Comparison of ENCODE assay signal across 38 cellular contexts in genomic region chr5:128673010-128673409, GRCh38.
"Had no signal": no experiment of that assay in that cellular context is flagged by ENCODE, and none has a peak within 500 bp of the region (broad histone marks: within the 10 kb centered on the region; RNA-seq: fewer than 3 reads in every experiment).

No MANE protein-coding gene starts in this region.

- H3K4me1 ChIP-seq: ascending aorta, breast epithelium had no signal

- H3K27ac Mint-ChIP-seq: activated B cell treated with CpG ODN at 0.5 μM for 24 hours; activated CD8-positive, alpha-beta memory T cell treated with anti-CD3 and anti-CD28 coated beads, Interleukin-2, amount 10 ng/mL, durations not matched to agents 7 days and 5 days; activated CD8-positive, alpha-beta T cell treated with anti-CD3 and anti-CD28 coated beads for 36 hours; activated naive CD4-positive, alpha-beta T cell treated with anti-CD3 and anti-CD28 coated beads for 36 hours; activated naive CD4-positive, alpha-beta T cell treated with anti-CD3 and anti-CD28 coated beads, Interleukin-2, amount 50 U/mL, for 24 hours; activated naive CD8-positive, alpha-beta T cell treated with anti-CD3 and anti-CD28 coated beads for 36 hours; activated naive CD8-positive, alpha-beta T cell treated with anti-CD3 and anti-CD28 coated beads, Interleukin-2, amount 50 U/mL, for 24 hours; activated T-helper 1 cell treated with anti-CD3 and anti-CD28 coated beads, Interleukin-12 subunit alpha, Interleukin-12 subunit beta, Interleukin-2, Interleukin-4 antibody, amounts not matched to agents 30 ng/mL and 10 ng/mL and 1 ng/mL, durations not matched to agents 14 hours and 24 hours and 36 hours; activated T-helper 2 cell treated with anti-CD3 and anti-CD28 coated beads, Interferon-gamma antibody, Interleukin-2, Interleukin-4, amounts not matched to agents 10 μg/mL and 5 μg/mL and 100 μg/mL, durations not matched to agents 14 hours and 24 hours and 36 hours; brain; dendritic cell treated with granulocyte-macrophage colony-stimulating factor and Interleukin-4, amounts not matched to agents 40 ng/mL and 50 ng/mL, for 4 days; endodermal cell; T-helper 17 cell; T-helper 2 cell treated with Interferon-gamma antibody and Interleukin-4, amounts not matched to agents 5 μg/mL and 100 μg/mL, for 36 hours had no signal

- DNase-seq: activated B cell treated with CpG ODN at 0.5 μM for 24 hours; activated CD4-positive, alpha-beta T cell treated with anti-CD3 and anti-CD28 coated beads for 48 hours; activated CD4-positive, alpha-beta T cell treated with anti-CD3 and anti-CD28 coated beads, Interleukin-2, amount 50 U/mL, for 1 hour; activated CD4-positive, alpha-beta T cell treated with anti-CD3 and anti-CD28 coated beads, Interleukin-2, amount 50 U/mL, for 48 hours; activated CD8-positive, alpha-beta memory T cell treated with anti-CD3 and anti-CD28 coated beads, Interleukin-2, amount 10 ng/mL, durations not matched to agents 7 days and 5 days; activated CD8-positive, alpha-beta memory T cell treated with anti-CD3 and anti-CD28 coated beads, Interleukin-2, amount 50 U/mL, for 4 hours; activated CD8-positive, alpha-beta T cell treated with anti-CD3 and anti-CD28 coated beads for 36 hours; activated effector memory CD4-positive, alpha-beta T cell treated with anti-CD3 and anti-CD28 coated beads, Interleukin-2, amount 50 U/mL, for 16 hours; activated naive CD4-positive, alpha-beta T cell treated with anti-CD3 and anti-CD28 coated beads for 36 hours; activated naive CD8-positive, alpha-beta T cell treated with anti-CD3 and anti-CD28 coated beads for 36 hours; activated naive CD8-positive, alpha-beta T cell treated with anti-CD3 and anti-CD28 coated beads, Interleukin-2, amount 50 U/mL, for 24 hours; activated T-cell treated with anti-CD3 and anti-CD28 coated beads, Interleukin-2, amount 50 U/mL, for 1 hour; activated T-cell treated with anti-CD3 and anti-CD28 coated beads, Interleukin-2, amount 50 U/mL, for 48 hours; central memory CD4-positive, alpha-beta T cell; cerebellar nuclear complex; dorsolateral prefrontal cortex; effector memory CD4-positive, alpha-beta T cell; endodermal cell; erythroblast; foreskin fibroblast; head of caudate nucleus; T-helper 1 cell; T-helper 17 cell; T1000; WERI-Rb-1 had no signal

- H3K36me3 Mint-ChIP-seq: activated CD8-positive, alpha-beta memory T cell treated with anti-CD3 and anti-CD28 coated beads, Interleukin-2, amount 10 ng/mL, durations not matched to agents 7 days and 5 days; activated naive CD4-positive, alpha-beta T cell treated with anti-CD3 and anti-CD28 coated beads, Interleukin-2, amount 50 U/mL, for 24 hours; activated naive CD8-positive, alpha-beta T cell treated with anti-CD3 and anti-CD28 coated beads for 36 hours; brain had no signal

- H3K9me3 Mint-ChIP-seq: activated CD8-positive, alpha-beta T cell treated with anti-CD3 and anti-CD28 coated beads for 36 hours; activated naive CD8-positive, alpha-beta T cell treated with anti-CD3 and anti-CD28 coated beads for 36 hours; activated T-helper 2 cell treated with anti-CD3 and anti-CD28 coated beads, Interferon-gamma antibody, Interleukin-2, Interleukin-4, amounts not matched to agents 10 μg/mL and 5 μg/mL and 100 μg/mL, durations not matched to agents 14 hours and 24 hours and 36 hours; dendritic cell treated with granulocyte-macrophage colony-stimulating factor and Interleukin-4, amounts not matched to agents 40 ng/mL and 50 ng/mL, for 4 days; T-helper 2 cell treated with Interferon-gamma antibody and Interleukin-4, amounts not matched to agents 5 μg/mL and 100 μg/mL, for 36 hours had no signal

- H3K27ac ChIP-seq: ascending aorta, breast epithelium, cardiac muscle cell, coronary artery, dorsolateral prefrontal cortex, esophagus muscularis mucosa, WERI-Rb-1 had no signal

- H3K4me1 Mint-ChIP-seq: activated B cell treated with CpG ODN at 0.5 μM for 24 hours; activated CD8-positive, alpha-beta memory T cell treated with anti-CD3 and anti-CD28 coated beads, Interleukin-2, amount 10 ng/mL, durations not matched to agents 7 days and 5 days; activated naive CD4-positive, alpha-beta T cell treated with anti-CD3 and anti-CD28 coated beads, Interleukin-2, amount 50 U/mL, for 24 hours; activated naive CD8-positive, alpha-beta T cell treated with anti-CD3 and anti-CD28 coated beads for 36 hours; activated naive CD8-positive, alpha-beta T cell treated with anti-CD3 and anti-CD28 coated beads, Interleukin-2, amount 50 U/mL, for 24 hours had no signal

- ATAC-seq: activated CD4-positive, CD25-positive, alpha-beta regulatory T cell treated with anti-CD3 and anti-CD28 coated beads, Interleukin-2, amount 50 U/mL, for 24 hours; activated CD8-positive, alpha-beta memory T cell treated with anti-CD3 and anti-CD28 coated beads, Interleukin-2, amount 10 ng/mL, durations not matched to agents 7 days and 5 days; activated CD8-positive, alpha-beta T cell treated with anti-CD3 and anti-CD28 coated beads for 36 hours; activated naive CD8-positive, alpha-beta T cell treated with anti-CD3 and anti-CD28 coated beads, Interleukin-2, amount 50 U/mL, for 24 hours; T-helper 17 cell had no signal

- H3K27me3 ChIP-seq: ascending aorta, breast epithelium, cardiac muscle cell, esophagus muscularis mucosa had no signal

- H3K36me3 ChIP-seq: ascending aorta, breast epithelium, cardiac muscle cell, esophagus muscularis mucosa, WERI-Rb-1 had no signal

- FAIRE-seq: frontal cortex had no signal

- H3K4me3 ChIP-seq: ascending aorta, breast epithelium, cardiac muscle cell, coronary artery, dorsolateral prefrontal cortex, esophagus muscularis mucosa had no signal

- H3K27me3 Mint-ChIP-seq: activated B cell treated with CpG ODN at 0.5 μM for 24 hours; activated CD8-positive, alpha-beta memory T cell treated with anti-CD3 and anti-CD28 coated beads, Interleukin-2, amount 10 ng/mL, durations not matched to agents 7 days and 5 days; activated CD8-positive, alpha-beta T cell treated with anti-CD3 and anti-CD28 coated beads for 36 hours; activated naive CD4-positive, alpha-beta T cell treated with anti-CD3 and anti-CD28 coated beads, Interleukin-2, amount 50 U/mL, for 24 hours; activated naive CD8-positive, alpha-beta T cell treated with anti-CD3 and anti-CD28 coated beads, Interleukin-2, amount 50 U/mL, for 24 hours; brain; dendritic cell treated with granulocyte-macrophage colony-stimulating factor and Interleukin-4, amounts not matched to agents 40 ng/mL and 50 ng/mL, for 4 days had no signal

- H3K9me3 ChIP-seq: ascending aorta, esophagus muscularis mucosa had no signal

- H3K4me3 Mint-ChIP-seq: activated B cell treated with CpG ODN at 0.5 μM for 24 hours; activated CD8-positive, alpha-beta memory T cell treated with anti-CD3 and anti-CD28 coated beads, Interleukin-2, amount 10 ng/mL, durations not matched to agents 7 days and 5 days; activated CD8-positive, alpha-beta T cell treated with anti-CD3 and anti-CD28 coated beads for 36 hours; activated naive CD4-positive, alpha-beta T cell treated with anti-CD3 and anti-CD28 coated beads for 36 hours; activated naive CD4-positive, alpha-beta T cell treated with anti-CD3 and anti-CD28 coated beads, Interleukin-2, amount 50 U/mL, for 24 hours; activated naive CD8-positive, alpha-beta T cell treated with anti-CD3 and anti-CD28 coated beads for 36 hours; activated naive CD8-positive, alpha-beta T cell treated with anti-CD3 and anti-CD28 coated beads, Interleukin-2, amount 50 U/mL, for 24 hours; activated T-helper 1 cell treated with anti-CD3 and anti-CD28 coated beads, Interleukin-12 subunit alpha, Interleukin-12 subunit beta, Interleukin-2, Interleukin-4 antibody, amounts not matched to agents 30 ng/mL and 10 ng/mL and 1 ng/mL, durations not matched to agents 14 hours and 24 hours and 36 hours; brain; dendritic cell treated with granulocyte-macrophage colony-stimulating factor and Interleukin-4, amounts not matched to agents 40 ng/mL and 50 ng/mL, for 4 days; endodermal cell; T-helper 17 cell; T-helper 2 cell treated with Interferon-gamma antibody and Interleukin-4, amounts not matched to agents 5 μg/mL and 100 μg/mL, for 36 hours had no signal
